In the genomic region with DNA sequence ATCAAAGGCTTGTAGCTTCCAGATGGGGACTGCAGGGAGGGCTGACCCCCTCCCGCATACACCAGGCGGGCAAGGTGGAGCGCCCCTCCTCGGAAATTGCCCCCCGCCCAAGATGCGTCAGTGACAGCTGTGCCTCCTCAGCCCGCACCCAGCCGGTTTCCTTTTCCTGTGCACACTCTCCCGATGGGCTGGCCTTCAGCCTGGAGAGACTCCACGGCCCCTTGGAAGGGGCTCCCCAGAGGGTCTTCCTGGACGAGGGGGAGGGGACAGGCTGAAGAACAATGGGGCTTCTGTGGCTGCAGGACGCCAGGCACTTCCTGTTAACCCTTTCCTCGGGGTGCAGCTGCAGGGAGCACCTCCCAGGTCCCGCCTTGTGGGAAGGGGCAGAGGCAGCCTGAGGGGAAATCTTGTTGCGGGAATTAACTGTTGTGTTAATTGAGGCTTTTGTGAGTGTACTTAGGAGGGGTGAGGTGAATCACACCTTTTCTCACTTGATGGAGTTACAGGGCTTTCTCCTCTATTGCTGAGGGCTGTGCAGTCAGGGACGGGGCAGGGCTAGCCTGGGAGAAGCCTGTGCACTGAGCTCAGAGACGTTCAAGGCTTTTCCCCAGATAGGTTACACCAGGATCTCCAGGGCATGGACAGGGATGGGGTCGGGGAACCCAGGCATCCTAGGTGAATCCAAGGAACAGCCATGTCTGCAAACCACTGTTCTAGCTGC, we compare ENCODE assay signal across 8 cellular contexts. TPM values are rescaled to one million over a fixed set of nuclear protein-coding genes. Genes with fewer than 3 reads are reported as not detected.
DNase-seq lines count a peak whose midpoint lies in the region; ATAC-seq, FAIRE-seq and TF ChIP-seq lines count a peak whose summit lies in the region.

No MANE protein-coding gene starts in this region.

- DNase-seq in COLO668 (lab: John Stamatoyannopoulos, UW; ENCODE audit: unreplicated experiment), result peak; percentile 65
- peak; percentile 87 for DNase-seq in SW480 (ENCODE audit: low spot score)
- peak; percentile 72 to 96 for DNase-seq in cardiac fibroblast (ENCODE audit: low read depth in 2 of 2)
- peak; percentile 91 for DNase-seq in kidney
- peak; percentile 60 for DNase-seq in stimulated activated CD8-positive, alpha-beta memory T cell treated with anti-CD3 and anti-CD28 coated beads, Interleukin-4, amount 100 ng/mL, for 48 hours
- DNase-seq in NCI-H1694 (lab: John Stamatoyannopoulos, UW), result no peak

- H3K27ac ChIP-seq in KOPT-K1 (ENCODE audit: low read depth, low read length, poor library complexity, severe bottlenecking) (peak overlapping the region; percentile 91), kidney (ENCODE audit: low read depth in 2 of 2, low read length in 2 of 2) (peak overlapping the region; percentile 97)

- H3K36me3 ChIP-seq in KOPT-K1 (ENCODE audit: insufficient read depth, low read length), result no peaks in the 10 kb centered on the region
- no peaks in the 10 kb centered on the region for H3K36me3 ChIP-seq in kidney (ENCODE audit: control insufficient read depth in 1 of 2, insufficient read depth in 2 of 2, low read length in 2 of 2)

- H3K9ac ChIP-seq in kidney (ENCODE audit: low read length in 2 of 2), result peak overlapping the region in 1 of 2 donors; percentile 46

- peaks cover 15 to 34% of the 10 kb centered on the region in 2 donors for H3K4me1 ChIP-seq in kidney (ENCODE audit: control insufficient read depth in 1 of 2, insufficient read depth in 1 of 2, low read depth in 1 of 2, low read length in 2 of 2)

- H3K4me3 ChIP-seq in cardiac fibroblast (replicated peaks in 1 of 2; ENCODE audit: low read depth in 2 of 2, low read length in 2 of 2) (peak overlapping the region; percentile 0 to 15), kidney (ENCODE audit: low read length in 2 of 2) (peak overlapping the region in 1 of 2 donors; percentile 65)

- intact Hi-C loops in kidney (cut with DNase I), result no loop called here

- no peak for ATAC-seq in HG03139 (IDR thresholded peaks at IDR 0.05; ENCODE audit: unreplicated experiment)

- no peaks in the 10 kb centered on the region for H3K9me3 ChIP-seq in KOPT-K1 (ENCODE audit: insufficient read depth, low read length, poor library complexity, severe bottlenecking)
- H3K9me3 ChIP-seq in kidney (ENCODE audit: control insufficient read depth in 1 of 2, low read length in 2 of 2), result no peaks in the 10 kb centered on the region

- FAIRE-seq in kidney (lab: Jason Lieb, UNC), result no peak

- no peak for TF ChIP-seq CTCF in cardiac fibroblast (IDR thresholded peaks at IDR 0.05; ENCODE audit: low read depth, low read length)
- TF ChIP-seq CTCF in kidney (IDR thresholded peaks at IDR 0.05; ENCODE audit: borderline replicate concordance, extremely low read depth, insufficient read depth), result no peak

RNA-seq across cellular contexts. Expression of a gene that starts 14.3 kb away (rescaled TPM):
- total RNA-seq in kidney, result 73.9 TPM
- 96.7 TPM for polyA plus RNA-seq in kidney (ENCODE audit: insufficient read depth, low read depth, low replicate concordance)

RNA-seq across cellular contexts. Expression of a gene that starts 14.4 kb away (rescaled TPM):
- 39.5 TPM for total RNA-seq in kidney
- polyA plus RNA-seq in kidney (ENCODE audit: insufficient read depth, low read depth, low replicate concordance), result 52.9 TPM

RNA-seq across cellular contexts. Expression of a gene that starts 46.5 kb away (rescaled TPM):
- 46.1 TPM for total RNA-seq in kidney
- 16.7 TPM for polyA plus RNA-seq in kidney (ENCODE audit: insufficient read depth, low read depth, low replicate concordance)

RNA-seq across cellular contexts. Expression of a gene that starts 48.0 kb away (rescaled TPM):
- total RNA-seq in kidney, result 40.0 TPM
- polyA plus RNA-seq in kidney (ENCODE audit: insufficient read depth, low read depth, low replicate concordance), result 22.7 TPM
